Comparison of ENCODE assay signal across 8 cellular contexts in genomic region chr6:75205776-75206334, GRCh38. TPM values are rescaled to one million over a fixed set of nuclear protein-coding genes. Genes with fewer than 3 reads are reported as not detected.
DNase-seq lines count a peak whose midpoint lies in the region; ATAC-seq and TF ChIP-seq lines count a peak whose summit lies in the region.

Gene COL12A1, minus strand, starts transcription at chr6:75206053. Its CDS starts 3,261 bp downstream, at chr6:75202792.

- no peaks in the 10 kb centered on the region for H4K20me1 ChIP-seq in KMS-11 (ENCODE audit: insufficient read depth)

- no peak within 1 kb of the TSS for H3K4me3 ChIP-seq in KMS-11 (IDR thresholded peaks at IDR 0.05; ENCODE audit: insufficient read depth, low read depth, low read length)

- peak within 1 kb of the TSS; percentile 44 for H2AFZ ChIP-seq in KMS-11 (ENCODE audit: low read depth)

- H3K4me1 ChIP-seq in KMS-11 (ENCODE audit: low read depth, poor library complexity, severe bottlenecking) = no peaks in the 10 kb centered on the region

- H3K9me3 Mint-ChIP-seq in activated naive CD4-positive, alpha-beta T cell treated with anti-CD3 and anti-CD28 coated beads, Interleukin-2, amount 50 U/mL, for 24 hours = no peaks in the 10 kb centered on the region
- H3K9me3 Mint-ChIP-seq in glutamatergic neuron (ENCODE audit: unreplicated experiment) = peaks cover 16% of the 10 kb centered on the region

- peak within 1 kb of the TSS; percentile 48 for H3K4me2 ChIP-seq in KMS-11

- no peak within 1 kb of the TSS for H3K27ac Mint-ChIP-seq in activated naive CD4-positive, alpha-beta T cell treated with anti-CD3 and anti-CD28 coated beads, Interleukin-2, amount 50 U/mL, for 24 hours
- no peak within 1 kb of the TSS for H3K27ac Mint-ChIP-seq in glutamatergic neuron (ENCODE audit: unreplicated experiment)

- H3K36me3 ChIP-seq in KMS-11 (ENCODE audit: insufficient read depth) = no peaks in the 10 kb centered on the region

- no peak within 1 kb of the TSS for H3K27ac ChIP-seq in KMS-11

- peaks cover 61% of the 10 kb centered on the region for H3K4me1 Mint-ChIP-seq in activated naive CD4-positive, alpha-beta T cell treated with anti-CD3 and anti-CD28 coated beads, Interleukin-2, amount 50 U/mL, for 24 hours
- peaks cover 26% of the 10 kb centered on the region for H3K4me1 Mint-ChIP-seq in glutamatergic neuron (ENCODE audit: low read depth, unreplicated experiment)

- no peak within 1 kb of the TSS for H3K9ac ChIP-seq in KMS-11

- no peaks in the 10 kb centered on the region for H3K36me3 Mint-ChIP-seq in activated naive CD4-positive, alpha-beta T cell treated with anti-CD3 and anti-CD28 coated beads, Interleukin-2, amount 50 U/mL, for 24 hours
- H3K36me3 Mint-ChIP-seq in glutamatergic neuron (ENCODE audit: unreplicated experiment) = peaks cover 4% of the 10 kb centered on the region

- no peaks in the 10 kb centered on the region for H3K79me2 ChIP-seq in KMS-11 (ENCODE audit: insufficient read depth, low read depth)

- no peaks in the 10 kb centered on the region for H3K27me3 ChIP-seq in KMS-11 (ENCODE audit: insufficient read depth, low read depth)

- peak within 1 kb of the TSS; percentile 77 for H3K4me3 Mint-ChIP-seq in activated naive CD4-positive, alpha-beta T cell treated with anti-CD3 and anti-CD28 coated beads, Interleukin-2, amount 50 U/mL, for 24 hours
- H3K4me3 Mint-ChIP-seq in glutamatergic neuron (ENCODE audit: unreplicated experiment) = peak within 1 kb of the TSS; percentile 91

- DNase-seq in Daoy (ENCODE audit: low read depth) (peak; percentile 94), glutamatergic neuron (peak; percentile 79), omental fat pad (ENCODE audit: low spot score) (peak; percentile 87)

- peaks cover 64% of the 10 kb centered on the region for H3K27me3 Mint-ChIP-seq in activated naive CD4-positive, alpha-beta T cell treated with anti-CD3 and anti-CD28 coated beads, Interleukin-2, amount 50 U/mL, for 24 hours
- peaks cover 38% of the 10 kb centered on the region for H3K27me3 Mint-ChIP-seq in glutamatergic neuron (ENCODE audit: unreplicated experiment)

- TF ChIP-seq CTCF in KMS-11 (conservative IDR thresholded peaks at IDR 0.05; ENCODE audit: low read depth, low read length) (no peak), glutamatergic neuron (IDR thresholded peaks at IDR 0.05; ENCODE audit: partially characterized antibody, unreplicated experiment) (no peak), omental fat pad (IDR thresholded peaks at IDR 0.05) (no peak)

- peak; percentile 88 for ATAC-seq in omental fat pad (ENCODE audit: low FRiP score)
- no peak for ATAC-seq in HG02970 (IDR thresholded peaks at IDR 0.05; ENCODE audit: low FRiP score, unreplicated experiment)
- no peak for ATAC-seq in GM18519 (IDR thresholded peaks at IDR 0.05; ENCODE audit: low FRiP score, unreplicated experiment)
- no peak for ATAC-seq in HG03045 (IDR thresholded peaks at IDR 0.05; ENCODE audit: unreplicated experiment)

RNA-seq across cellular contexts. Expression of gene COL12A1, which starts in this region (rescaled TPM):
- 5.5 and 6.6 TPM in 2 replicates for total RNA-seq in Daoy (2014; rRNA removed; shearing (Covaris generic))
- total RNA-seq in glutamatergic neuron (ENCODE audit: unreplicated experiment) = 2.4 TPM
- total RNA-seq in omental fat pad = 100 to 1,000 TPM; 125 to 589 (median 192) TPM

Comparison
In these comparisons a context has a peak if more than half of its experiments do, and no peak if none do; other contexts are left out.
1. RNA of gene COL12A1 (total RNA-seq): 125 to 589 TPM in omental fat pad; 5.5 to 6.6 TPM in Daoy and 2.4 TPM in glutamatergic neuron (single experiment); every median in the first group is over 10 times any median in the second.
2. Peak in every context shown above with its lines, with median percentiles within 50 percentile points of each other: DNase-seq.